20 cellular contexts compared by ENCODE assay signal in genomic region chr2:112345030-112346027, GRCh38.
DNase-seq lines count a peak whose midpoint lies in the region; ATAC-seq, FAIRE-seq and TF ChIP-seq lines count a peak whose summit lies in the region.
"Had no signal": no experiment of that assay in that cellular context is flagged by ENCODE, and none has a peak within 500 bp of the region (broad histone marks: within the 10 kb centered on the region; RNA-seq: fewer than 3 reads in every experiment).

No MANE protein-coding gene starts in this region.

- TF ChIP-seq CTCF in A549 (IDR thresholded peaks at IDR 0.05) (no peak), Panc1 (IDR thresholded peaks at IDR 0.05) (peak; percentile 48)

- CTCF ChIA-PET in A549 (lab: Yijun Ruan, JAX): interaction anchor here (0.9 kb wide), 1 partner anchor 86 kb away, joined by 3 read pairs; no protein-coding TSS in a partner anchor
- CTCF ChIA-PET in Panc1 (lab: Charles Lee): no interaction called here

- no peak for TF ChIP-seq EP300 in A549 (IDR thresholded peaks at IDR 0.05)

- intact Hi-C loops in Panc1 (cut with micrococcal nuclease; ENCODE audit: unreplicated experiment): no loop called here

- no peak for FAIRE-seq in A549 (lab: Jason Lieb, UNC)
- FAIRE-seq: frontal cortex had no signal

- H3K27ac ChIP-seq in A549 (no peak overlapping the region), Panc1 (ENCODE audit: low read length) (no peak overlapping the region)
- H3K27ac ChIP-seq: epithelial cell of prostate, vagina had no signal

- H3K4me1 ChIP-seq in A549: no peaks in the 10 kb centered on the region
- H3K4me1 ChIP-seq in Panc1 (ENCODE audit: control insufficient read depth, insufficient read depth, low read length): no peaks in the 10 kb centered on the region
- H3K4me1 ChIP-seq: vagina had no signal

- no peak for TF ChIP-seq POLR2A in A549 (IDR thresholded peaks at IDR 0.05; ENCODE audit: low read length)

- DNase-seq in A549 (ENCODE audit: low read depth in 1 of 2, low spot score in 1 of 2) (peak; percentile 7 to 17), H7 (peak; percentile 51), Panc1 (ENCODE audit: low read depth, low spot score) (no peak), hepatic stellate cell (ENCODE audit: low spot score) (peak; percentile 9), GM03348 (ENCODE audit: low spot score) (no peak), NCI-H187 (lab: John Stamatoyannopoulos, UW) (no peak), HuH-7.5 (ENCODE audit: low spot score) (no peak), COLO668 (lab: John Stamatoyannopoulos, UW; ENCODE audit: unreplicated experiment) (no peak)
- DNase-seq: activated CD4-positive, alpha-beta T cell treated with anti-CD3 and anti-CD28 coated beads for 4 hours; activated effector memory CD4-positive, alpha-beta T cell treated with anti-CD3 and anti-CD28 coated beads, Interleukin-2, amount 50 U/mL, for 16 hours; KBM-7; left cardiac atrium; midbrain; NCI-H2107; NCI-H748 treated with DMSO at 0.1 percent for 48 hours; stimulated activated CD8-positive, alpha-beta memory T cell treated with anti-CD3 and anti-CD28 coated beads, Interleukin-4, amount 100 ng/mL, for 48 hours; substantia nigra had no signal

- in situ Hi-C loops in Panc1 (cut with HindIII; ENCODE audit: low pct_unique_long_range_greater_than_20kb, low sequenced_read_pairs): no loop called here

- peak overlapping the region; percentile 21; the same call in 1 of the 3 replicates for H3K4me2 ChIP-seq in A549

- no TSS peak for BruUV-seq in Panc1 (replicated peaks; lab: Mats Ljungman, UMichigan)

- TF ChIP-seq RAD21 in A549 (conservative IDR thresholded peaks at IDR 0.05 in 1 of 2, IDR thresholded peaks at IDR 0.05 in 1 of 2): no peak

- WGBS in A549 (ENCODE audit: missing lambda C conversion rate): 61% methylated on average over 30 of the region's 30 CpGs

- no peaks in the 10 kb centered on the region for H3K36me3 ChIP-seq in H7 (replicated peaks; ENCODE audit: control insufficient read depth, insufficient read depth, low read length)
- H3K36me3 ChIP-seq in Panc1 (ENCODE audit: control insufficient read depth, insufficient read depth, low read length): no peaks in the 10 kb centered on the region
- H3K36me3 ChIP-seq: vagina had no signal

- ATAC-seq in A549 (peak; percentile 93 to 97), Panc1 (peak; percentile 81)
- ATAC-seq: left cardiac atrium had no signal

- H3K4me3 ChIP-seq in A549 (no peak overlapping the region), H7 (ENCODE audit: insufficient read depth, low read depth, low read length) (no peak overlapping the region), Panc1 (ENCODE audit: low read depth in 2 of 2, low read length in 2 of 2) (no peak overlapping the region)
- H3K4me3 ChIP-seq: vagina had no signal

- POLR2A ChIA-PET in A549 (lab: Yijun Ruan, JAX) (no interaction called here), Panc1 (lab: Charles Lee) (no interaction called here)

- H3K27me3 ChIP-seq in H7 (ENCODE audit: control insufficient read depth, insufficient read depth, low read length) (no peaks in the 10 kb centered on the region), Panc1 (ENCODE audit: control insufficient read depth, insufficient read depth, low read length) (no peaks in the 10 kb centered on the region)
- H3K27me3 ChIP-seq: vagina had no signal

- H3K9me3 ChIP-seq in A549 (no peaks in the 10 kb centered on the region), Panc1 (ENCODE audit: control insufficient read depth, insufficient read depth, low read depth, low read length) (no peaks in the 10 kb centered on the region)
- H3K9me3 ChIP-seq: vagina had no signal

TF ChIP-seq in A549, 52 proteins besides CTCF, POLR2A, EP300 and RAD21:
- TF ChIP-seq RFX5 (IDR thresholded peaks at IDR 0.05) (no peak), KDM1A (IDR thresholded peaks at IDR 0.05; ENCODE audit: low read depth) (no peak), HES2 (IDR thresholded peaks at IDR 0.05) (no peak)
TF ChIP-seq in A549: peak in this region for 0.

Comparison
In these comparisons a context has a peak if more than half of its experiments do, and no peak if none do; other contexts are left out.
1. DNase-seq: peak in A549 (2 of 2), H7 (single experiment) and hepatic stellate cell (single experiment); none in Panc1 (single experiment), GM03348 (single experiment), NCI-H187 (0 of 2), HuH-7.5 (single experiment) and COLO668 (single experiment).